ENCODE assay signal across 12 cellular contexts in genomic region chr13:91331047-91331915, GRCh38. TPM values are rescaled to one million over a fixed set of nuclear protein-coding genes. Genes with fewer than 3 reads are reported as not detected.
A peak's percentile ranks its signal among the peaks of the same experiment; 100 is the strongest.
DNase-seq lines count a peak whose midpoint lies in the region; ATAC-seq, FAIRE-seq and TF ChIP-seq lines count a peak whose summit lies in the region.
"Had no signal": no experiment of that assay in that cellular context is flagged by ENCODE, and none has a peak within 500 bp of the region (broad histone marks: within the 10 kb centered on the region; RNA-seq: fewer than 3 reads in every experiment).

No MANE protein-coding gene starts in this region.

- TF ChIP-seq EP300 in transverse colon (IDR thresholded peaks at IDR 0.05; ENCODE audit: low read depth), result no peak

- no peak for TF ChIP-seq CTCF in transverse colon (IDR thresholded peaks at IDR 0.05)
- TF ChIP-seq CTCF in coronary artery (IDR thresholded peaks at IDR 0.05), result no peak

- 71 to 75% methylated on average over 4 of the region's 4 CpGs for WGBS in transverse colon (ENCODE audit: low coverage in 1 of 2), 2 donors

- no peak overlapping the region for H3K4me3 ChIP-seq in transverse colon
- H3K4me3 ChIP-seq in coronary artery, result no peak overlapping the region
- H3K4me3 ChIP-seq: ovary, upper lobe of left lung had no signal

- H3K9me3 ChIP-seq in transverse colon, result no peaks in the 10 kb centered on the region
- H3K9me3 ChIP-seq: ovary, upper lobe of left lung had no signal

- H3K27ac ChIP-seq in transverse colon (no peak overlapping the region), coronary artery (no peak overlapping the region)
- H3K27ac ChIP-seq: ovary, upper lobe of left lung had no signal

- no peaks in the 10 kb centered on the region for H3K4me1 ChIP-seq in transverse colon
- H3K4me1 ChIP-seq: upper lobe of left lung had no signal

- DNase-seq in GM12891 (ENCODE audit: insufficient read length, low spot score), result no peak
- DNase-seq in GM19239 (ENCODE audit: insufficient read length, low spot score), result no peak
- DNase-seq in transverse colon, result no peak
- DNase-seq in amygdala (lab: John Stamatoyannopoulos, UW), result no peak
- no peak for DNase-seq in coronary artery (ENCODE audit: low spot score)
- no peak for DNase-seq in GM19240 (ENCODE audit: insufficient read length, low spot score)
- DNase-seq: NCI-H524, ovary, upper lobe of left lung had no signal

- peak; percentile 50 for FAIRE-seq in GM12891 (lab: Jason Lieb, UNC)
- peak; percentile 91 for FAIRE-seq in GM19239 (lab: Jason Lieb, UNC)
- FAIRE-seq: keratinocyte had no signal

- ATAC-seq in HG02763 (IDR thresholded peaks at IDR 0.05; ENCODE audit: unreplicated experiment) (peak; percentile 80), HG03521 (IDR thresholded peaks at IDR 0.05; ENCODE audit: unreplicated experiment) (peak; percentile 68)

- H3K36me3 ChIP-seq in transverse colon, result no peaks in the 10 kb centered on the region
- H3K36me3 ChIP-seq: ovary, upper lobe of left lung had no signal

- H3K27me3 ChIP-seq in transverse colon, result no peaks in the 10 kb centered on the region
- H3K27me3 ChIP-seq: ovary, upper lobe of left lung had no signal

- TF ChIP-seq POLR2A in GM12891 (IDR thresholded peaks at IDR 0.05; ENCODE audit: low read depth, low read length), result no peak
- TF ChIP-seq POLR2A in transverse colon (IDR thresholded peaks at IDR 0.05), result no peak

- intact Hi-C loops in transverse colon (cut with DNase I; ENCODE audit: low total_unique reads), result no loop called here

- in situ Hi-C loops in transverse colon (cut with MboI; ENCODE audit: low pct_ligation_motif_present in 1 of 4, low pct_unique_long_range_greater_than_20kb in 1 of 4, low sequenced_read_pairs in 3 of 4), result no loop called here

TF ChIP-seq in GM12891, 5 proteins besides CTCF, POLR2A, EP300 and RAD21:
- TF ChIP-seq POLR2AphosphoS5 (IDR thresholded peaks at IDR 0.05; ENCODE audit: low read depth, low read length) (no peak), POU2F2 (IDR thresholded peaks at IDR 0.05; ENCODE audit: low read depth, low read length) (no peak), PAX5 (IDR thresholded peaks at IDR 0.05; ENCODE audit: insufficient read depth, low read length, severe bottlenecking) (no peak), TAF1 (IDR thresholded peaks at IDR 0.05; ENCODE audit: low read depth, low read length) (no peak), SPI1 (IDR thresholded peaks at IDR 0.05; ENCODE audit: low read depth, low read length) (no peak)

RNA-seq across cellular contexts. Expression of gene MIR17HG, which starts 16.2 kb away (rescaled TPM):
- polyA plus RNA-seq in GM12891 (2012; ENCODE audit: low read depth, missing spikeins), result 2.8 TPM
- total RNA-seq in transverse colon, result 1 to 10 TPM; 1.1 to 8.1 (median 2.2) TPM
